15 cellular contexts compared by ENCODE assay signal in the genomic region with DNA sequence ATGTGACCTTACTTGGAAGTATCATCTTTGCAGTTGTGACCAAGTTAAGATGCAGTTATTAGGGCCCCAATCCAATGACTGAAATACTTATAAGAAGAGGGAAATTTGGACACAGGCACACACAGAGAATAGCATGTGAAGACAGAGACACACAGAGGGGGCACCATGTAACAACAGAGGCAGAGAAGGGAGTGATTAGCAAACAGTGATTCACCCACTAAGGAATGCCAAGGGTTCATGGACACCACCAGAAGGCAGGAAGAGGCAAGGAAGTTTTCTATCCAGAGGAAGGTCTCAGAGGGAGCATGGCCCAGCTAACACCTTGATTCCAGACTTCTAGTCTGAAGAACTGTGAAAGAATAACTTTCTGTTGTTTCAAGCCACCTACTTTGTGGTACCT. TPM values are rescaled to one million over a fixed set of nuclear protein-coding genes. Genes with fewer than 3 reads are reported as not detected.
DNase-seq lines count a peak whose midpoint lies in the region; ATAC-seq and TF ChIP-seq lines count a peak whose summit lies in the region.
"Had no signal": no experiment of that assay in that cellular context is flagged by ENCODE, and none has a peak within 500 bp of the region (broad histone marks: within the 10 kb centered on the region; RNA-seq: fewer than 3 reads in every experiment).

No MANE protein-coding gene starts in this region.

- H3K4me1 ChIP-seq in CD4-positive, alpha-beta memory T cell (ENCODE audit: insufficient read depth, low read length): peaks cover 38% of the 10 kb centered on the region

- H3K9me3 ChIP-seq in CD4-positive, alpha-beta memory T cell (ENCODE audit: control insufficient read depth in 1 of 2, low read length in 2 of 2): no peaks in the 10 kb centered on the region

- no peaks in the 10 kb centered on the region for H3K27me3 Mint-ChIP-seq in CD4-positive, alpha-beta memory T cell
- no peaks in the 10 kb centered on the region for H3K27me3 Mint-ChIP-seq in activated T-helper 17 cell treated with anti-CD3 and anti-CD28 coated beads, Interleukin-2, amount 50 U/mL, for 72 hours
- H3K27me3 Mint-ChIP-seq: stimulated activated naive CD8-positive, alpha-beta T cell treated with anti-CD3 and anti-CD28 coated beads, Interleukin-15, Interleukin-2, amounts not matched to agents 100 ng/mL and 50 ng/mL, for 24 hours had no signal

- H3K9me3 Mint-ChIP-seq in CD4-positive, alpha-beta memory T cell: peaks cover 0 to 2% (median 0%) of the 10 kb centered on the region in 8 donors
- no peaks in the 10 kb centered on the region for H3K9me3 Mint-ChIP-seq in activated T-helper 17 cell treated with anti-CD3 and anti-CD28 coated beads, Interleukin-2, amount 50 U/mL, for 72 hours
- H3K9me3 Mint-ChIP-seq: neural crest cell; stimulated activated naive CD8-positive, alpha-beta T cell treated with anti-CD3 and anti-CD28 coated beads, Interleukin-15, Interleukin-2, amounts not matched to agents 100 ng/mL and 50 ng/mL, for 24 hours had no signal

- no peak for DNase-seq in CD4-positive, alpha-beta memory T cell
- peak; percentile 30 for DNase-seq in HS-5 (ENCODE audit: low read depth)
- peak; percentile 23 for DNase-seq in astrocyte of the spinal cord (ENCODE audit: low read depth, low spot score)
- peak; percentile 52 for DNase-seq in kidney epithelial cell (ENCODE audit: low read depth)
- no peak for DNase-seq in activated CD4-positive, alpha-beta T cell treated with anti-CD3 and anti-CD28 coated beads for 4 hours
- DNase-seq in AG08396 (ENCODE audit: low spot score): no peak
- DNase-seq: activated gamma-delta T cell; KBM-7; NCI-H2171 treated with DMSO at 0.1 percent for 48 hours; stimulated activated CD4-positive, alpha-beta T cell treated with anti-CD3 and anti-CD28 coated beads, Interleukin-1b, Interleukin-23, amount 100 ng/mL, for 48 hours had no signal

- CTCF ChIA-PET in CD4-positive, alpha-beta memory T cell (lab: Charles Lee; ENCODE audit: partially characterized antibody): interaction anchor here (2.6 to 8.6 kb wide), 3 partner anchors 20 to 64 kb away, joined by 16 to 64 read pairs (median 43); no protein-coding TSS in a partner anchor

- intact Hi-C loops in CD4-positive, alpha-beta memory T cell (cut with micrococcal nuclease): loop anchor here (10.0 kb wide), 1 partner anchor 273 kb away; no protein-coding TSS in a partner anchor

- H3K27ac Mint-ChIP-seq in CD4-positive, alpha-beta memory T cell: peak overlapping the region in 4 of 7 donors; percentile 16 to 79 (median 58)
- H3K27ac Mint-ChIP-seq in activated T-helper 17 cell treated with anti-CD3 and anti-CD28 coated beads, Interleukin-2, amount 50 U/mL, for 72 hours: no peak overlapping the region
- H3K27ac Mint-ChIP-seq: stimulated activated naive CD8-positive, alpha-beta T cell treated with anti-CD3 and anti-CD28 coated beads, Interleukin-15, Interleukin-2, amounts not matched to agents 100 ng/mL and 50 ng/mL, for 24 hours had no signal

- no peaks in the 10 kb centered on the region for H3K27me3 ChIP-seq in CD4-positive, alpha-beta memory T cell (ENCODE audit: insufficient read depth, low read length)
- H3K27me3 ChIP-seq in kidney epithelial cell (ENCODE audit: control insufficient read depth, insufficient read depth, low read length): no peaks in the 10 kb centered on the region

- H3K4me3 ChIP-seq in CD4-positive, alpha-beta memory T cell (ENCODE audit: low read length in 2 of 2): no peak overlapping the region
- no peak overlapping the region for H3K4me3 ChIP-seq in astrocyte of the spinal cord (ENCODE audit: low read depth, low read length)
- no peak overlapping the region for H3K4me3 ChIP-seq in kidney epithelial cell (ENCODE audit: low read depth, low read length)

- no peak for ATAC-seq in GM18868 (IDR thresholded peaks at IDR 0.05; ENCODE audit: unreplicated experiment)
- no peak for ATAC-seq in activated T-helper 17 cell treated with anti-CD3 and anti-CD28 coated beads, Interleukin-2, amount 50 U/mL, for 72 hours (replicated peaks)
- ATAC-seq: Right ventricle myocardium inferior had no signal

- peaks cover 9 to 17% of the 10 kb centered on the region in 2 donors for H3K36me3 Mint-ChIP-seq in CD4-positive, alpha-beta memory T cell
- H3K36me3 Mint-ChIP-seq in activated T-helper 17 cell treated with anti-CD3 and anti-CD28 coated beads, Interleukin-2, amount 50 U/mL, for 72 hours (ENCODE audit: low read depth): peaks cover 7% of the 10 kb centered on the region

- TF ChIP-seq CTCF in astrocyte of the spinal cord (IDR thresholded peaks at IDR 0.05; ENCODE audit: low read depth, low read length) (peak; percentile 14), kidney epithelial cell (IDR thresholded peaks at IDR 0.05; ENCODE audit: insufficient read depth, low read length, poor library complexity, severe bottlenecking) (peak; percentile 22)

- POLR2A ChIA-PET in CD4-positive, alpha-beta memory T cell (lab: Charles Lee; ENCODE audit: partially characterized antibody): interaction anchor here (1.4 kb wide), 1 partner anchor 20 kb away, joined by 3 read pairs; no protein-coding TSS in a partner anchor

- peaks cover 42 to 68% (median 48%) of the 10 kb centered on the region in 4 donors for H3K4me1 Mint-ChIP-seq in CD4-positive, alpha-beta memory T cell
- H3K4me1 Mint-ChIP-seq in activated T-helper 17 cell treated with anti-CD3 and anti-CD28 coated beads, Interleukin-2, amount 50 U/mL, for 72 hours: peaks cover 20% of the 10 kb centered on the region

- H3K36me3 ChIP-seq in CD4-positive, alpha-beta memory T cell (ENCODE audit: insufficient read depth, low read length): no peaks in the 10 kb centered on the region
- no peaks in the 10 kb centered on the region for H3K36me3 ChIP-seq in kidney epithelial cell (ENCODE audit: control insufficient read depth, insufficient read depth, low read length)

- in situ Hi-C loops in astrocyte of the spinal cord (cut with HindIII; ENCODE audit: low sequenced_read_pairs): no loop called here

- peak overlapping the region in 1 of 8 donors; percentile 7 for H3K4me3 Mint-ChIP-seq in CD4-positive, alpha-beta memory T cell
- H3K4me3 Mint-ChIP-seq in activated T-helper 17 cell treated with anti-CD3 and anti-CD28 coated beads, Interleukin-2, amount 50 U/mL, for 72 hours: no peak overlapping the region
- H3K4me3 Mint-ChIP-seq: neural crest cell; stimulated activated naive CD8-positive, alpha-beta T cell treated with anti-CD3 and anti-CD28 coated beads, Interleukin-15, Interleukin-2, amounts not matched to agents 100 ng/mL and 50 ng/mL, for 24 hours had no signal

- no peak overlapping the region for H3K27ac ChIP-seq in CD4-positive, alpha-beta memory T cell (ENCODE audit: low read depth, low read length)

RNA-seq across cellular contexts. Expression of gene SIDT1, which starts 25.0 kb away (rescaled TPM):
- 10 to 100 TPM; 55.0 to 56.1 TPM for total RNA-seq in CD4-positive, alpha-beta memory T cell
- polyA plus RNA-seq in CD4-positive, alpha-beta memory T cell: 10 to 100 TPM; 12.1 to 23.4 TPM
- 0.04 and 0.14 TPM in 2 replicates for total RNA-seq in kidney epithelial cell
- total RNA-seq in activated T-helper 17 cell treated with anti-CD3 and anti-CD28 coated beads, Interleukin-2, amount 50 U/mL, for 72 hours: 10 to 100 TPM; 17.0 to 20.8 TPM

RNA-seq across cellular contexts. Expression of gene SPICE1, which starts 42.4 kb away (rescaled TPM):
- total RNA-seq in CD4-positive, alpha-beta memory T cell: 10 to 100 TPM; 37.5 to 41.2 TPM
- 1 to 10 TPM; 3.0 to 6.8 TPM for polyA plus RNA-seq in CD4-positive, alpha-beta memory T cell
- 14.5 and 15.2 TPM in 2 replicates for total RNA-seq in kidney epithelial cell
- total RNA-seq in activated T-helper 17 cell treated with anti-CD3 and anti-CD28 coated beads, Interleukin-2, amount 50 U/mL, for 72 hours: 10 to 100 TPM; 24.7 to 56.8 TPM

Comparison
In these comparisons a context has a peak if more than half of its experiments do, and no peak if none do; other contexts are left out.
1. DNase-seq: peak in HS-5 (single experiment), astrocyte of the spinal cord (single experiment) and kidney epithelial cell (single experiment); none in CD4-positive, alpha-beta memory T cell (0 of 5), activated CD4-positive, alpha-beta T cell treated with anti-CD3 and anti-CD28 coated beads for 4 hours (0 of 2) and AG08396 (single experiment).
2. RNA of gene SIDT1, which starts 25.0 kb away (total RNA-seq): 55.0 to 56.1 TPM in CD4-positive, alpha-beta memory T cell and 17.0 to 20.8 TPM in activated T-helper 17 cell treated with anti-CD3 and anti-CD28 coated beads, Interleukin-2, amount 50 U/mL, for 72 hours; 0.04 to 0.14 TPM in kidney epithelial cell; every median in the first group is over 10 times any median in the second.